In genomic region chr11:77593883-77594282, GRCh38 we compare ENCODE assay signal across 1 cellular context.
TF ChIP-seq lines count a peak whose summit lies in the region.

No MANE protein-coding gene starts in this region.

TF ChIP-seq in liver, 16 proteins besides CTCF, POLR2A, EP300 and RAD21 (continued from another document):
- no peak for TF ChIP-seq FOXA2 (IDR thresholded peaks at IDR 0.05)
- TF ChIP-seq JUND (IDR thresholded peaks at IDR 0.05): no peak
- TF ChIP-seq, protein P1, sequence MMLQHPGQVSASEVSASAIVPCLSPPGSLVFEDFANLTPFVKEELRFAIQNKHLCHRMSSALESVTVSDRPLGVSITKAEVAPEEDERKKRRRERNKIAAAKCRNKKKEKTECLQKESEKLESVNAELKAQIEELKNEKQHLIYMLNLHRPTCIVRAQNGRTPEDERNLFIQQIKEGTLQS (IDR thresholded peaks at IDR 0.05): no peak
